15 cellular contexts compared by ENCODE assay signal in the genomic region with DNA sequence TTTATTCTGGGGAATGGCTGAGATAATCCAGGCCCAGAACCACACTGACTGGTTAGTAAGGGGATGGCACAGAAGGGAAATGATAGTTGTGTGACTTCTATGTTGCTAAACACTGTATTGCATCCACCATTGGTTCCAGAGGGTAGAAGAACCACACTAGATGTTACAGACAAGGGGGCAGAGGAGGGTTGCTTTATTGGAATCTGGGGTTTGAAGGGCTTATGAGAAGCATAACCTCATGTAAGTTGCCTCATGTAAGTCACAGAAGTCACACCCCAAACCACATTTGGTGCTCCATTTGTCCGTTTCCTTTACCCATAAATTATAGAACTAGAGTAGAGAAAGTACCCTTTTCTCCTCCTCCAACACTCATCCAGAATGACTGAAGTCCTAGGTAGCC. TPM values are rescaled to one million over a fixed set of nuclear protein-coding genes. Genes with fewer than 3 reads are reported as not detected.
A peak's percentile ranks its signal among the peaks of the same experiment; 100 is the strongest.
DNase-seq lines count a peak whose midpoint lies in the region; ATAC-seq and TF ChIP-seq lines count a peak whose summit lies in the region.
"Had no signal": no experiment of that assay in that cellular context is flagged by ENCODE, and none has a peak within 500 bp of the region (broad histone marks: within the 10 kb centered on the region; RNA-seq: fewer than 3 reads in every experiment).

No MANE protein-coding gene starts in this region.

- H3K9me3 ChIP-seq in subcutaneous abdominal adipose tissue (ENCODE audit: control insufficient read depth in 5 of 5, low read length in 5 of 5): no peaks in the 10 kb centered on the region
- no peaks in the 10 kb centered on the region for H3K9me3 ChIP-seq in esophagus squamous epithelium
- H3K9me3 ChIP-seq in endodermal cell (ENCODE audit: control insufficient read depth, low read length): no peaks in the 10 kb centered on the region
- H3K9me3 ChIP-seq: A549, prostate gland had no signal

- H3K27me3 ChIP-seq in subcutaneous abdominal adipose tissue (ENCODE audit: control insufficient read depth in 5 of 5, insufficient read depth in 4 of 5, low read length in 5 of 5) (no peaks in the 10 kb centered on the region), esophagus squamous epithelium (no peaks in the 10 kb centered on the region), endodermal cell (ENCODE audit: control insufficient read depth, insufficient read depth, low read length, poor library complexity, severe bottlenecking) (no peaks in the 10 kb centered on the region)

- TF ChIP-seq POLR2A in esophagus squamous epithelium (IDR thresholded peaks at IDR 0.05): no peak

- H3K36me3 Mint-ChIP-seq in activated CD8-positive, alpha-beta memory T cell treated with anti-CD3 and anti-CD28 coated beads, Interleukin-2, amount 10 ng/mL, durations not matched to agents 7 days and 5 days: peaks cover 10% of the 10 kb centered on the region
- H3K36me3 Mint-ChIP-seq in activated naive CD8-positive, alpha-beta T cell treated with anti-CD3 and anti-CD28 coated beads, Interleukin-2, amount 10 ng/mL, durations not matched to agents 7 days and 5 days: peaks cover 10% of the 10 kb centered on the region
- H3K36me3 Mint-ChIP-seq in endodermal cell (ENCODE audit: low read depth): peaks cover 11% of the 10 kb centered on the region
- H3K36me3 Mint-ChIP-seq: brain had no signal

- peak overlapping the region; percentile 94 for H3K27ac Mint-ChIP-seq in activated CD8-positive, alpha-beta memory T cell treated with anti-CD3 and anti-CD28 coated beads, Interleukin-2, amount 10 ng/mL, durations not matched to agents 7 days and 5 days
- peak overlapping the region; percentile 91 for H3K27ac Mint-ChIP-seq in activated naive CD8-positive, alpha-beta T cell treated with anti-CD3 and anti-CD28 coated beads, Interleukin-2, amount 10 ng/mL, durations not matched to agents 7 days and 5 days
- no peak overlapping the region for H3K27ac Mint-ChIP-seq in endodermal cell

- H3K36me3 ChIP-seq in subcutaneous abdominal adipose tissue (ENCODE audit: control insufficient read depth in 5 of 5, insufficient read depth in 5 of 5, low read length in 5 of 5) (no peaks in the 10 kb centered on the region), esophagus squamous epithelium (peaks cover 0 to 9% (median 0%) of the 10 kb centered on the region in 3 donors), endodermal cell (ENCODE audit: control insufficient read depth, insufficient read depth, low read length) (no peaks in the 10 kb centered on the region)
- H3K36me3 ChIP-seq: prostate gland had no signal

- WGBS in esophagus squamous epithelium, 2 donors: 43 to 73% methylated on average over 1 of the region's 1 CpG
- WGBS in endodermal cell (ENCODE audit: insufficient coverage in 1 of 2, insufficient read length in 1 of 2), 2 experiments: 100% methylated on average over 1 of the region's 1 CpG; no CpG with 5 or more reads in 1 of the 2 experiments

- H3K4me1 Mint-ChIP-seq in activated CD8-positive, alpha-beta memory T cell treated with anti-CD3 and anti-CD28 coated beads, Interleukin-2, amount 10 ng/mL, durations not matched to agents 7 days and 5 days: peaks cover 44% of the 10 kb centered on the region
- H3K4me1 Mint-ChIP-seq in activated naive CD8-positive, alpha-beta T cell treated with anti-CD3 and anti-CD28 coated beads, Interleukin-2, amount 10 ng/mL, durations not matched to agents 7 days and 5 days: peaks cover 43% of the 10 kb centered on the region
- peaks cover 7% of the 10 kb centered on the region for H3K4me1 Mint-ChIP-seq in endodermal cell

- POLR2A ChIA-PET in activated naive CD8-positive, alpha-beta T cell treated with anti-CD3 and anti-CD28 coated beads, Interleukin-2, amount 10 ng/mL, durations not matched to agents 7 days and 5 days (lab: Charles Lee): interaction anchor here (1.0 to 4.1 kb wide), 7 partner anchors 47 to 240 kb away, joined by 4 to 37 read pairs (median 6); a partner anchor contains a TSS

- H3K27ac ChIP-seq in subcutaneous abdominal adipose tissue (ENCODE audit: low read depth, low read length) (peak overlapping the region; percentile 69), esophagus squamous epithelium (peak overlapping the region in 1 of 4 donors; percentile 44), endodermal cell (ENCODE audit: low read depth, low read length) (no peak overlapping the region)
- H3K27ac ChIP-seq: A549, prostate gland had no signal

- peak; percentile 50 for DNase-seq in activated CD8-positive, alpha-beta memory T cell treated with anti-CD3 and anti-CD28 coated beads, Interleukin-2, amount 10 ng/mL, durations not matched to agents 7 days and 5 days
- DNase-seq in activated CD8-positive, alpha-beta memory T cell treated with anti-CD3 and anti-CD28 coated beads, Interleukin-2, amount 50 U/mL, for 4 hours: no peak
- peak; percentile 79 for DNase-seq in NOMO-1 treated with dmso at 0.1 percent for 144 hours (lab: John Stamatoyannopoulos, UW; ENCODE audit: unreplicated experiment)
- no peak for DNase-seq in activated naive CD8-positive, alpha-beta T cell treated with anti-CD3 and anti-CD28 coated beads, Interleukin-2, amount 10 ng/mL, durations not matched to agents 7 days and 5 days
- no peak for DNase-seq in esophagus squamous epithelium (lab: John Stamatoyannopoulos, UW)
- DNase-seq in endodermal cell: no peak
- DNase-seq in LoVo (ENCODE audit: low spot score): no peak
- DNase-seq: DMS79, hippocampal formation, NCI-H1105 treated with DMSO at 0.1 percent for 48 hours, NCI-H774 had no signal

- intact Hi-C loops in esophagus squamous epithelium (cut with DNase I): loop anchor here (5.0 kb wide), 1 partner anchor 121 kb away; no protein-coding TSS in a partner anchor

- peaks cover 0 to 42% (median 36%) of the 10 kb centered on the region in 5 donors for H3K4me1 ChIP-seq in subcutaneous abdominal adipose tissue (ENCODE audit: control insufficient read depth in 5 of 5, insufficient read depth in 5 of 5, low read length in 5 of 5)
- H3K4me1 ChIP-seq in esophagus squamous epithelium: peaks cover 0 to 38% (median 6%) of the 10 kb centered on the region in 3 donors
- no peaks in the 10 kb centered on the region for H3K4me1 ChIP-seq in endodermal cell (ENCODE audit: control insufficient read depth, insufficient read depth, low read length)
- H3K4me1 ChIP-seq: prostate gland had no signal

- H3K9ac ChIP-seq in subcutaneous abdominal adipose tissue (ENCODE audit: low read length in 5 of 5) (no peak overlapping the region), endodermal cell (ENCODE audit: extremely low read depth, low read length, poor library complexity, severe bottlenecking) (no peak overlapping the region)

- TF ChIP-seq CTCF in esophagus squamous epithelium (IDR thresholded peaks at IDR 0.05): no peak
- TF ChIP-seq CTCF in endodermal cell (conservative IDR thresholded peaks at IDR 0.05): no peak

- peak; percentile 17 for ATAC-seq in activated CD8-positive, alpha-beta memory T cell treated with anti-CD3 and anti-CD28 coated beads, Interleukin-2, amount 10 ng/mL, durations not matched to agents 7 days and 5 days
- peak; percentile 41 for ATAC-seq in activated naive CD8-positive, alpha-beta T cell treated with anti-CD3 and anti-CD28 coated beads, Interleukin-2, amount 10 ng/mL, durations not matched to agents 7 days and 5 days (ENCODE audit: low read depth)
- ATAC-seq: A549 had no signal

- H3K4me3 ChIP-seq in subcutaneous abdominal adipose tissue (ENCODE audit: low read depth in 1 of 5, low read length in 5 of 5): no peak overlapping the region
- no peak overlapping the region for H3K4me3 ChIP-seq in esophagus squamous epithelium
- no peak overlapping the region for H3K4me3 ChIP-seq in endodermal cell (ENCODE audit: low read length)
- H3K4me3 ChIP-seq: A549, prostate gland had no signal

- H3K4me3 Mint-ChIP-seq in activated CD8-positive, alpha-beta memory T cell treated with anti-CD3 and anti-CD28 coated beads, Interleukin-2, amount 10 ng/mL, durations not matched to agents 7 days and 5 days: no peak overlapping the region
- H3K4me3 Mint-ChIP-seq in activated naive CD8-positive, alpha-beta T cell treated with anti-CD3 and anti-CD28 coated beads, Interleukin-2, amount 10 ng/mL, durations not matched to agents 7 days and 5 days: peak overlapping the region; percentile 78
- H3K4me3 Mint-ChIP-seq in endodermal cell: no peak overlapping the region

- no peaks in the 10 kb centered on the region for H3K9me3 Mint-ChIP-seq in activated CD8-positive, alpha-beta memory T cell treated with anti-CD3 and anti-CD28 coated beads, Interleukin-2, amount 10 ng/mL, durations not matched to agents 7 days and 5 days (ENCODE audit: low read depth)
- no peaks in the 10 kb centered on the region for H3K9me3 Mint-ChIP-seq in activated naive CD8-positive, alpha-beta T cell treated with anti-CD3 and anti-CD28 coated beads, Interleukin-2, amount 10 ng/mL, durations not matched to agents 7 days and 5 days
- H3K9me3 Mint-ChIP-seq in endodermal cell: no peaks in the 10 kb centered on the region
- H3K9me3 Mint-ChIP-seq: brain had no signal

- no peaks in the 10 kb centered on the region for H3K27me3 Mint-ChIP-seq in activated CD8-positive, alpha-beta memory T cell treated with anti-CD3 and anti-CD28 coated beads, Interleukin-2, amount 10 ng/mL, durations not matched to agents 7 days and 5 days
- no peaks in the 10 kb centered on the region for H3K27me3 Mint-ChIP-seq in activated naive CD8-positive, alpha-beta T cell treated with anti-CD3 and anti-CD28 coated beads, Interleukin-2, amount 10 ng/mL, durations not matched to agents 7 days and 5 days
- no peaks in the 10 kb centered on the region for H3K27me3 Mint-ChIP-seq in endodermal cell (ENCODE audit: insufficient read depth)

- CTCF ChIA-PET in activated CD8-positive, alpha-beta memory T cell treated with anti-CD3 and anti-CD28 coated beads, Interleukin-2, amount 10 ng/mL, durations not matched to agents 7 days and 5 days (lab: Charles Lee): interaction anchor here (1.0 to 3.2 kb wide), 7 partner anchors 9 to 117 kb away, joined by 3 to 17 read pairs (median 6); a partner anchor contains a TSS

RNA-seq across cellular contexts. Expression of a gene that starts 5.5 kb away (rescaled TPM):
- 100 to 1,000 TPM; 251 to 299 TPM for total RNA-seq in activated CD8-positive, alpha-beta memory T cell treated with anti-CD3 and anti-CD28 coated beads, Interleukin-2, amount 10 ng/mL, durations not matched to agents 7 days and 5 days
- total RNA-seq in activated naive CD8-positive, alpha-beta T cell treated with anti-CD3 and anti-CD28 coated beads, Interleukin-2, amount 10 ng/mL, durations not matched to agents 7 days and 5 days: 100 to 1,000 TPM; 213 to 221 TPM
- total RNA-seq in esophagus squamous epithelium (100 to 1,000 TPM in 3 of 4 donors, 10 to 100 TPM in 1; 95.6 to 244 (median 169) TPM), endodermal cell (100 to 1,000 TPM; 263 to 277 TPM)
- 181 TPM for polyA plus RNA-seq in endodermal cell (2013, experiment 1 of 2)
- polyA plus RNA-seq in endodermal cell (2013, experiment 2 of 2): 184 TPM

Comparison
In these comparisons a context has a peak if more than half of its experiments do, and no peak if none do; other contexts are left out.
1. DNase-seq: peak in activated CD8-positive, alpha-beta memory T cell treated with anti-CD3 and anti-CD28 coated beads, Interleukin-2, amount 10 ng/mL, durations not matched to agents 7 days and 5 days (single experiment) and NOMO-1 treated with dmso at 0.1 percent for 144 hours (single experiment); none in activated CD8-positive, alpha-beta memory T cell treated with anti-CD3 and anti-CD28 coated beads, Interleukin-2, amount 50 U/mL, for 4 hours (single experiment), activated naive CD8-positive, alpha-beta T cell treated with anti-CD3 and anti-CD28 coated beads, Interleukin-2, amount 10 ng/mL, durations not matched to agents 7 days and 5 days (single experiment), esophagus squamous epithelium (single experiment), endodermal cell (single experiment) and LoVo (single experiment).